ENCODE assay signal across 17 cellular contexts in genomic region chr19:39627631-39628030, GRCh38. TPM values are rescaled to one million over a fixed set of nuclear protein-coding genes. Genes with fewer than 3 reads are reported as not detected.
DNase-seq lines count a peak whose midpoint lies in the region; ATAC-seq, FAIRE-seq and TF ChIP-seq lines count a peak whose summit lies in the region.
"Not testable (repeated sequence)": the region's sequence is repeated elsewhere in the genome, so short reads cannot be mapped to it uniquely, and the experiment has no call there.
"Had no signal": no experiment of that assay in that cellular context is flagged by ENCODE, and none has a peak within 500 bp of the region (broad histone marks: within the 10 kb centered on the region; RNA-seq: fewer than 3 reads in every experiment).

No MANE protein-coding gene starts in this region.

- not testable (repeated sequence) for H3K27me3 Mint-ChIP-seq in neural progenitor cell (ENCODE audit: insufficient read depth, low read depth)

- TF ChIP-seq CTCF in GM12874 (IDR thresholded peaks at IDR 0.05; ENCODE audit: insufficient read depth, low read depth, low read length) (0 out of 2 replicates have a peak, but pooled peaks have one; percentile 5), PC-3 (conservative IDR thresholded peaks at IDR 0.05; ENCODE audit: low read depth, low read length) (peak; percentile 42), GM12878 (IDR thresholded peaks at IDR 0.05 in 2 of 3, conservative IDR thresholded peaks at IDR 0.05 in 1 of 3; ENCODE audit: control insufficient read depth in 2 of 3, extremely low read depth in 1 of 3, insufficient read depth in 1 of 3, low read depth in 3 of 3, low read length in 3 of 3) (peak; percentile 4 to 22 (median 18); a peak in 3 of 6 replicates), neural progenitor cell (IDR thresholded peaks at IDR 0.05) (peak; percentile 13)

- not testable (repeated sequence) for H3K4me2 ChIP-seq in PC-3 (ENCODE audit: low read length); GM12878 (ENCODE audit: control insufficient read depth, insufficient read depth); neural progenitor cell

- H2AFZ ChIP-seq in PC-3 (ENCODE audit: low read length); GM12878 (ENCODE audit: control insufficient read depth, low read depth, low read length); neural progenitor cell (replicated peaks): not testable (repeated sequence)

- H3K9me3 Mint-ChIP-seq in neural progenitor cell, result not testable (repeated sequence)

- not testable (repeated sequence) for ATAC-seq in PC-3, GM12878

- in situ Hi-C loops in GM12878 (cut with MboI), result not testable (repeated sequence)

- SMC1A ChIA-PET in GM12878 (lab: Charles Lee; ENCODE audit: uncharacterized antibody, unreplicated experiment), result interaction anchor here (1.0 to 2.1 kb wide), 5 partner anchors 19 to 215 kb away, joined by 3 to 8 read pairs (median 4); no protein-coding TSS in a partner anchor

- CTCF ChIA-PET in PC-3 (lab: Charles Lee) (interaction anchor here (0.6 kb wide), 1 partner anchor 19 kb away, joined by 4 read pairs; no protein-coding TSS in a partner anchor), GM12878 (lab: Yijun Ruan, JAX) (interaction anchor here (0.9 to 2.6 kb wide), 3 partner anchors 35 to 76 kb away, joined by 3 to 16 read pairs (median 3); no protein-coding TSS in a partner anchor)

- H3K36me3 ChIP-seq in PC-3 (ENCODE audit: low read depth, low read length); GM12878 (ENCODE audit: control insufficient read depth in 2 of 2, insufficient read depth in 2 of 2, low read length in 1 of 2); neural progenitor cell: not testable (repeated sequence)

- not testable (repeated sequence) for H3K4me3 Mint-ChIP-seq in neural progenitor cell

- TF ChIP-seq POLR2A in GM12878 (IDR thresholded peaks at IDR 0.05; ENCODE audit: low read depth, low read length), result not testable (repeated sequence)

- H3K27me3 ChIP-seq in PC-3 (ENCODE audit: low read length), result peaks cover 42% of the 10 kb centered on the region
- H3K27me3 ChIP-seq in GM12878 (replicated peaks in 1 of 2; ENCODE audit: control insufficient read depth in 2 of 2, insufficient read depth in 2 of 2, low read length in 1 of 2); neural progenitor cell: not testable (repeated sequence)

- intact Hi-C loops in PC-3 (cut with micrococcal nuclease) (loop anchor here (1.0 kb wide), 1 partner anchor 76 kb away; no protein-coding TSS in a partner anchor), GM12878 (cut with micrococcal nuclease; ENCODE audit: unreplicated experiment) (loop anchor here (2.0 kb wide), 1 partner anchor 77 kb away; no protein-coding TSS in a partner anchor)

- H3K9ac ChIP-seq in PC-3 (ENCODE audit: low read length); GM12878 (ENCODE audit: control insufficient read depth, insufficient read depth, low read length); neural progenitor cell: not testable (repeated sequence)

- not testable (repeated sequence) for TF ChIP-seq EP300 in GM12878 (IDR thresholded peaks at IDR 0.05; ENCODE audit: borderline replicate concordance in 1 of 2, control insufficient read depth in 1 of 2, low read depth in 2 of 2, low read length in 2 of 2)

- not testable (repeated sequence) for H4K20me1 ChIP-seq in PC-3 (ENCODE audit: low read length); GM12878 (ENCODE audit: control insufficient read depth, insufficient read depth); neural progenitor cell (ENCODE audit: low read depth)

- POLR2A ChIA-PET in PC-3 (lab: Charles Lee; ENCODE audit: unreplicated experiment); GM12878 (lab: Charles Lee): not testable (repeated sequence)

- H3K79me2 ChIP-seq in PC-3 (ENCODE audit: low read length); GM12878 (ENCODE audit: control insufficient read depth, insufficient read depth, low read length); neural progenitor cell (ENCODE audit: low read depth): not testable (repeated sequence)

- H3K4me1 ChIP-seq in PC-3 (ENCODE audit: insufficient read depth, low read length); GM12878 (ENCODE audit: control insufficient read depth, insufficient read depth, low read length); neural progenitor cell: not testable (repeated sequence)

- H3K9me3 ChIP-seq in PC-3 (ENCODE audit: low read length); GM12878 (replicated peaks; ENCODE audit: control insufficient read depth, insufficient read depth, low read length); neural progenitor cell (ENCODE audit: low read depth): not testable (repeated sequence)

- WGBS in GM12878 (ENCODE audit: insufficient coverage, insufficient replicate concordance, low lambda C conversion rate, missing lambda C conversion rate), result 0% methylated on average over 2 of the region's 2 CpGs

- not testable (repeated sequence) for H3K27ac Mint-ChIP-seq in neural progenitor cell

- FAIRE-seq in GM12878 (lab: Jason Lieb, UNC), result peak; percentile 44

- H3K9me2 ChIP-seq in PC-3 (replicated peaks; ENCODE audit: low read length), result not testable (repeated sequence)

- not testable (repeated sequence) for H3K4me3 ChIP-seq in PC-3 (ENCODE audit: low read length); GM12878; neural progenitor cell

- BruUV-seq in PC-3 (replicated peaks; lab: Mats Ljungman, UMichigan); GM12878 (replicated peaks; lab: Mats Ljungman, UMichigan): not testable (repeated sequence)

- not testable (repeated sequence) for H3K36me3 Mint-ChIP-seq in neural progenitor cell

- H3K27ac ChIP-seq in PC-3 (ENCODE audit: low read length); GM12878 (ENCODE audit: control insufficient read depth, insufficient read depth); neural progenitor cell: not testable (repeated sequence)

- H3K4me1 Mint-ChIP-seq in neural progenitor cell, result not testable (repeated sequence)

- TF ChIP-seq RAD21 in GM12878 (IDR thresholded peaks at IDR 0.05; ENCODE audit: insufficient read depth, low read depth, low read length), result peak; percentile 54

- H3F3A ChIP-seq in PC-3 (ENCODE audit: low read length, unreplicated experiment); neural progenitor cell (ENCODE audit: low read depth): not testable (repeated sequence)

- DNase-seq in DMS79 treated with DMSO at 0.1 percent for 48 hours (lab: John Stamatoyannopoulos, UW), result peak; percentile 16
- peak; percentile 31 for DNase-seq in HT-29 (ENCODE audit: low spot score)
- DNase-seq in NCI-H1105 treated with DMSO at 0.1 percent for 48 hours (lab: John Stamatoyannopoulos, UW), result peak; percentile 0
- peak; percentile 62 for DNase-seq in NCI-H526 treated with DMSO at 0.1 percent for 48 hours (lab: John Stamatoyannopoulos, UW)
- peak; percentile 32 for DNase-seq in PC-3
- not testable (repeated sequence) for DNase-seq in GM12878 (ENCODE audit: low read depth, low spot score); neural progenitor cell (ENCODE audit: low spot score)

- RAD21 ChIA-PET in GM12878 (lab: Charles Lee; ENCODE audit: unreplicated experiment), result interaction anchor here (1.0 to 1.6 kb wide), 2 partner anchors 76 to 83 kb away, joined by 5 to 7 read pairs; no protein-coding TSS in a partner anchor

RNA-seq across cellular contexts. Expression of gene LGALS13, which starts 25.3 kb away (rescaled TPM):
- total RNA-seq in HT-29 (2014; rRNA removed; shearing (Covaris generic)), result not detected in 2 replicates
- total RNA-seq in PC-3 (2014; rRNA removed), result not detected in 2 replicates
- total RNA-seq in GM12878 (2013; cell fraction: nucleolus; rRNA removed), result not detected in 2 replicates
- total RNA-seq in GM12878 (2014; rRNA removed), result not detected in 2 replicates
- total RNA-seq in GM12878 (2014; rRNA removed; fragmentation: Illumina TruSeq; extraction: Trizol), result not detected in 2 replicates
- total RNA-seq in GM12878 (2021), result not detected in 2 replicates
- not detected for polyA plus RNA-seq in GM12878 (2011; ENCODE audit: low read depth)
- polyA plus RNA-seq in GM12878 (2011; rRNA removed), result not detected in 2 replicates
- polyA plus RNA-seq in GM12878 (2011; cell fraction: cytosol; rRNA removed), result not detected in 2 replicates
- not detected in 2 replicates for polyA plus RNA-seq in GM12878 (2011; cell fraction: nucleus; rRNA removed)
- polyA plus RNA-seq in GM12878 (2012), result not detected in 2 replicates
- not detected in 2 replicates for polyA plus RNA-seq in GM12878 (2014; fragmentation: Illumina TruSeq; extraction: Trizol)
- polyA plus RNA-seq in GM12878 (2014; fragmentation: Nextera tagmentation; extraction: Ambion mirVana), result not detected
- not detected in 2 replicates for polyA plus RNA-seq in GM12878 (2014; rRNA removed)
- not detected for polyA plus RNA-seq in GM12878 (2016; fragmentation: Nextera tagmentation; extraction: Ambion mirVana)
- polyA minus RNA-seq in GM12878 (2011; rRNA and poly(A)+ RNA removed), result not detected in 2 replicates
- polyA minus RNA-seq in GM12878 (2011; cell fraction: cytosol; rRNA and poly(A)+ RNA removed), result not detected in 2 replicates
- not detected in 2 replicates for polyA minus RNA-seq in GM12878 (2011; cell fraction: nucleus; rRNA and poly(A)+ RNA removed)
- total RNA-seq in neural progenitor cell (ENCODE audit: low replicate concordance), result not detected in 2 replicates
- total RNA-seq: activated CD4-positive, alpha-beta memory T cell treated with anti-CD3 and anti-CD28 coated beads, Interleukin-2, amount 10 ng/mL, durations not matched to agents 7 days and 5 days; cerebellum; left colon; pancreas; T-helper 17 cell; testis; urinary bladder had no signal
- polyA plus RNA-seq: immature natural killer cell, neural cell, pancreas, urinary bladder had no signal

RNA-seq across cellular contexts. Expression of gene LGALS16, which starts 28.1 kb away (rescaled TPM):
- total RNA-seq in HT-29 (2014; rRNA removed; shearing (Covaris generic)), result not detected in 2 replicates
- total RNA-seq in PC-3 (2014; rRNA removed) (not detected in 2 replicates), GM12878 (2014; rRNA removed) (not detected in 2 replicates), GM12878 (2014; rRNA removed; fragmentation: Illumina TruSeq; extraction: Trizol) (not detected in 2 replicates), GM12878 (2021) (not detected in 2 replicates), neural progenitor cell (ENCODE audit: low replicate concordance) (not detected in 2 replicates)
- total RNA-seq in GM12878 (2013; cell fraction: nucleolus; rRNA removed), result not detected in 2 replicates
- polyA plus RNA-seq in GM12878 (2011; ENCODE audit: low read depth), result not detected
- polyA plus RNA-seq in GM12878 (2011; rRNA removed) (not detected in 2 replicates), GM12878 (2014; fragmentation: Illumina TruSeq; extraction: Trizol) (not detected in 2 replicates), GM12878 (2014; fragmentation: Nextera tagmentation; extraction: Ambion mirVana) (not detected), GM12878 (2014; rRNA removed) (not detected in 2 replicates), GM12878 (2016; fragmentation: Nextera tagmentation; extraction: Ambion mirVana) (not detected)
- not detected in 2 replicates for polyA plus RNA-seq in GM12878 (2011; cell fraction: cytosol; rRNA removed)
- polyA plus RNA-seq in GM12878 (2011; cell fraction: nucleus; rRNA removed), result not detected in 2 replicates
- polyA plus RNA-seq in GM12878 (2012), result not detected in 2 replicates
- not detected in 2 replicates for polyA minus RNA-seq in GM12878 (2011; rRNA and poly(A)+ RNA removed)
- not detected in 2 replicates for polyA minus RNA-seq in GM12878 (2011; cell fraction: cytosol; rRNA and poly(A)+ RNA removed)
- not detected in 2 replicates for polyA minus RNA-seq in GM12878 (2011; cell fraction: nucleus; rRNA and poly(A)+ RNA removed)
- total RNA-seq: activated CD4-positive, alpha-beta memory T cell treated with anti-CD3 and anti-CD28 coated beads, Interleukin-2, amount 10 ng/mL, durations not matched to agents 7 days and 5 days; cerebellum; left colon; pancreas; T-helper 17 cell; testis; urinary bladder had no signal
- polyA plus RNA-seq: immature natural killer cell, neural cell, pancreas, urinary bladder had no signal
